In the genomic region with DNA sequence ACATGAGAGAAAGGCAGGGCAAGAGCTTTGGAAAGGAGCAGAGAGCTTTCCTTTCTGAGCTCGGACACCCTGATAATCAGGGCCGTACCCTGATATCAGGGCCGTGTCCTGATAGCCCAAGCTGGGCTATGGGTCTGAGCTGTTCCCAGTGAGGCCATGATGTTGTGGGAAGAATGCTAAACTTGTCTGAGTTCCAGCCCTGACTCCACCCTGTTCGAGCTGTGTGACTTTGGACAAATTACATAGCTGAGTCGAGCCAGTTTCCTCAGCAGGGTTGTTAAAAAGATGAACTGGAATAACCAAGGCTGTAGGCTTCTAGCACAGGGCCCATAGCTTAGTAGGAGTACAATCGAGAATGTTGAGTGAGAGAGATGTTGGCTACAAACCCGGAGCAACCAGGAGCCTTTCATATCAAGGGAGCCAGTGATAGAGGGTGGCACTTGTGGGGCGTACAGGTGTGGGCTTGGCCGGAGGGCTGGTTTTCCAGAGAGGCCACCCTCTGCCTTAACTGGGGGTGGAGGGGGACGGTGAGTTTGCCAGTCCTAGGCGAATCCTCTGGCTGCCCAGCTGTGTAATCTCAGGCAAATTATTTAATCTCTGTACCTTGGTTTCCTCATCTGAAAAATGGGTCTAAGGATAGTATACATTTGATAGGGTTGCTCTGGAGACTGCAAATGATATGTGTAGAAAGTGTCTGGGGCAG, we compare ENCODE assay signal across 9 cellular contexts. TPM values are rescaled to one million over a fixed set of nuclear protein-coding genes. Genes with fewer than 3 reads are reported as not detected.
DNase-seq lines count a peak whose midpoint lies in the region; ATAC-seq lines count a peak whose summit lies in the region.
"Had no signal": no experiment of that assay in that cellular context is flagged by ENCODE, and none has a peak within 500 bp of the region (broad histone marks: within the 10 kb centered on the region; RNA-seq: fewer than 3 reads in every experiment).

No MANE protein-coding gene starts in this region.

- H3K9me3 Mint-ChIP-seq in activated naive CD4-positive, alpha-beta T cell treated with anti-CD3 and anti-CD28 coated beads, Interleukin-2, amount 50 U/mL, for 72 hours: no peaks in the 10 kb centered on the region
- H3K9me3 Mint-ChIP-seq in stimulated activated memory B cell treated with anti-CD40 and anti-IgM and Interleukin-4, amounts not matched to agents 10 μg/mL and 1 μg/mL and 100 μg/mL, for 72 hours: no peaks in the 10 kb centered on the region

- H3K4me1 Mint-ChIP-seq in stimulated activated memory B cell treated with anti-CD40 and anti-IgM and Interleukin-4, amounts not matched to agents 10 μg/mL and 1 μg/mL and 100 μg/mL, for 72 hours: peaks cover 68% of the 10 kb centered on the region

- no peaks in the 10 kb centered on the region for H3K27me3 Mint-ChIP-seq in stimulated activated memory B cell treated with anti-CD40 and anti-IgM and Interleukin-4, amounts not matched to agents 10 μg/mL and 1 μg/mL and 100 μg/mL, for 72 hours

- ATAC-seq in activated naive CD4-positive, alpha-beta T cell treated with anti-CD3 and anti-CD28 coated beads, Interleukin-2, amount 50 U/mL, for 72 hours: no peak
- no peak for ATAC-seq in stimulated activated memory B cell treated with anti-CD40 and anti-IgM and Interleukin-4, amounts not matched to agents 10 μg/mL and 1 μg/mL and 100 μg/mL, for 72 hours
- no peak for ATAC-seq in GM18873 (IDR thresholded peaks at IDR 0.05; ENCODE audit: low FRiP score, unreplicated experiment)

- peak overlapping the region; percentile 97 to 98 for H3K27ac Mint-ChIP-seq in activated naive CD4-positive, alpha-beta T cell treated with anti-CD3 and anti-CD28 coated beads, Interleukin-2, amount 50 U/mL, for 72 hours
- H3K27ac Mint-ChIP-seq in stimulated activated memory B cell treated with anti-CD40 and anti-IgM and Interleukin-4, amounts not matched to agents 10 μg/mL and 1 μg/mL and 100 μg/mL, for 72 hours: peak overlapping the region; percentile 84

- DNase-seq in DMS53 (lab: John Stamatoyannopoulos, UW) (peak; percentile 21), DMS53 treated with DMSO at 0.1 percent for 48 hours (lab: John Stamatoyannopoulos, UW; ENCODE audit: unreplicated experiment) (no peak), cardiac septum (ENCODE audit: low spot score) (peak; percentile 63), DMS153 treated with DMSO at 0.1 percent for 48 hours (lab: John Stamatoyannopoulos, UW; ENCODE audit: unreplicated experiment) (no peak), HuH-7 (ENCODE audit: low spot score) (no peak)
- DNase-seq in activated naive CD4-positive, alpha-beta T cell treated with anti-CD3 and anti-CD28 coated beads, Interleukin-2, amount 50 U/mL, for 72 hours (ENCODE audit: low spot score in 2 of 2): no peak

- intact Hi-C loops in cardiac septum (cut with DNase I): no loop called here

- H3K4me3 Mint-ChIP-seq in stimulated activated memory B cell treated with anti-CD40 and anti-IgM and Interleukin-4, amounts not matched to agents 10 μg/mL and 1 μg/mL and 100 μg/mL, for 72 hours: no peak overlapping the region

- peaks cover 4 to 19% of the 10 kb centered on the region in 2 donors for H3K36me3 Mint-ChIP-seq in activated naive CD4-positive, alpha-beta T cell treated with anti-CD3 and anti-CD28 coated beads, Interleukin-2, amount 50 U/mL, for 72 hours
- H3K36me3 Mint-ChIP-seq in stimulated activated memory B cell treated with anti-CD40 and anti-IgM and Interleukin-4, amounts not matched to agents 10 μg/mL and 1 μg/mL and 100 μg/mL, for 72 hours: no peaks in the 10 kb centered on the region

RNA-seq across cellular contexts. Expression of gene CXCR3, which starts 3.5 kb away (rescaled TPM):
- 10 to 100 TPM in 1 of 2 donors, 1 to 10 TPM in 1; 6.8 to 43.0 TPM for total RNA-seq in activated naive CD4-positive, alpha-beta T cell treated with anti-CD3 and anti-CD28 coated beads, Interleukin-2, amount 50 U/mL, for 72 hours
- 0.13 TPM for total RNA-seq in cardiac septum
- total RNA-seq: RPMI7951 had no signal

RNA-seq across cellular contexts. Expression of gene GCNA, which starts 43.6 kb away (rescaled TPM):
- 1 to 10 TPM; 4.1 to 6.0 TPM for total RNA-seq in activated naive CD4-positive, alpha-beta T cell treated with anti-CD3 and anti-CD28 coated beads, Interleukin-2, amount 50 U/mL, for 72 hours
- total RNA-seq in cardiac septum: 1.4 TPM

Comparison
In these comparisons a context has a peak if more than half of its experiments do, and no peak if none do; other contexts are left out.
1. DNase-seq: peak in DMS53 (single experiment) and cardiac septum (single experiment); none in DMS53 treated with DMSO at 0.1 percent for 48 hours (single experiment), activated naive CD4-positive, alpha-beta T cell treated with anti-CD3 and anti-CD28 coated beads, Interleukin-2, amount 50 U/mL, for 72 hours (0 of 2), DMS153 treated with DMSO at 0.1 percent for 48 hours (single experiment) and HuH-7 (single experiment).